In the genomic region with DNA sequence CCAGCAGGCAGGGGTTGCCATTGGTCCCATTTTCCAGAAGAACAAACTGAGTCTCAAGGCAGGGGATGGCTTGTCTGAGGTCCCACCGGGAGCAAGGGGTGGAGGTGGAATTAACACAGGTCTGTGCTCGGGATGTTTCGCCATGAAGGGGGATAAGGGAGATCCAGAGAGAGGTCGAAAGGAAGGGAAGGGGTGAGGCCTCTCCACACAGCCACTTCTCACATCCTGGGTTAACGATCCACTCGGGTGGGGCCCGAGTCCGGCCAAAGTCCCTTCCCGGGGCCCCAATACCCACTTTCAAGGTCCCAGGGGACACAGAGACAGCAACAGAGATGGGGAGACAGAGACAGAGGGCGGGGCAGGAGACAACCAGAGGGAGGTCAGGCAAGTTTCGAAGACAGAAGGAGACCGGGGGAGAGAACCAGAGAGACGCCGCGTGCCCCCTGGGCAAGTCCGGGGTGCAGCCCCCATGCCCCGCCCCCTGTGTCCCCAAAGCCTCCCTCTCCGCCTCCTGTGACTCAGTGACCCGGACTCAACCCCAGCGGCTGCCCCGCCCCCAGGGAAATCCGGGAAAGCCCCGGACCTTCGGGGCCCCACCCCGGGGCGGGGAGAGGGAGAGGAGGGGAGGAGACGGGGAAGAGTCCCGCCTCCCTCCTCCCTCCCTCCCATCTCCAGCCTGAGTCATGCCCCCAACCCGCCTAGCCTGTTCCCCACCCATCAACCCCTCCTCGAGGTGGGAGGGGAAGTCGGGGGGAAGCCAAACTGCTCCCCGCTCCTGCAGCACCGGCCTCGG, we compare ENCODE assay signal across 8 cellular contexts. TPM values are rescaled to one million over a fixed set of nuclear protein-coding genes. Genes with fewer than 3 reads are reported as not detected.
DNase-seq lines count a peak whose midpoint lies in the region; ATAC-seq lines count a peak whose summit lies in the region.

No MANE protein-coding gene starts in this region.

- peaks cover 5% of the 10 kb centered on the region for H3K27me3 Mint-ChIP-seq in activated CD8-positive, alpha-beta T cell treated with anti-CD3 and anti-CD28 coated beads, Interleukin-2, amount 10 ng/mL, durations not matched to agents 7 days and 5 days (ENCODE audit: low read depth)

- DNase-seq in EH (ENCODE audit: low read depth) = peak; percentile 96
- peak; percentile 81 to 89 for DNase-seq in HAP-1 (ENCODE audit: low spot score in 2 of 2)
- DNase-seq in NCI-H446 treated with DMSO at 0.1 percent for 48 hours (lab: John Stamatoyannopoulos, UW) = peak; percentile 30
- peak; percentile 87 for DNase-seq in activated CD8-positive, alpha-beta T cell treated with anti-CD3 and anti-CD28 coated beads, Interleukin-2, amount 10 ng/mL, durations not matched to agents 7 days and 5 days
- peak; percentile 80 to 94 for DNase-seq in lung microvascular endothelial cell (ENCODE audit: low read depth in 2 of 2)
- DNase-seq in stimulated activated CD4-positive, alpha-beta T cell treated with anti-CD3 and anti-CD28 coated beads, TNF-alpha, amount 100 ng/mL, for 48 hours (ENCODE audit: low read depth in 3 of 3) = peak; percentile 85 to 94 (median 86)
- DNase-seq in NCI-H1092 treated with DMSO at 0.1 percent for 48 hours (lab: John Stamatoyannopoulos, UW) = no peak

- WGBS in ectodermal cell, 2 experiments = 9 to 10% methylated on average over 25 to 31 of the region's 34 CpGs

- H3K9me3 ChIP-seq in HAP-1 (no peaks in the 10 kb centered on the region), ectodermal cell (ENCODE audit: control insufficient read depth, low read length) (no peaks in the 10 kb centered on the region)

- in situ Hi-C loops in HAP-1 (cut with MboI; ENCODE audit: low sequenced_read_pairs) = no loop called here

- H3K27me3 ChIP-seq in HAP-1 (ENCODE audit: low read depth) (no peaks in the 10 kb centered on the region), ectodermal cell (ENCODE audit: control insufficient read depth, insufficient read depth, low read length, poor library complexity, severe bottlenecking) (peaks cover 68% of the 10 kb centered on the region)

- H3K36me3 ChIP-seq in HAP-1 (replicated peaks) (peaks cover 6% of the 10 kb centered on the region), ectodermal cell (ENCODE audit: control insufficient read depth, insufficient read depth, low read length) (no peaks in the 10 kb centered on the region)

- POLR2A ChIA-PET in activated CD8-positive, alpha-beta T cell treated with anti-CD3 and anti-CD28 coated beads, Interleukin-2, amount 10 ng/mL, durations not matched to agents 7 days and 5 days (lab: Charles Lee) = interaction anchor here (0.6 kb wide), 1 partner anchor 23 kb away, joined by 3 read pairs; no protein-coding TSS in a partner anchor

- H3K4me1 ChIP-seq in HAP-1 (peaks cover 14% of the 10 kb centered on the region), ectodermal cell (ENCODE audit: control insufficient read depth, insufficient read depth, low read length) (peaks cover 10% of the 10 kb centered on the region)

- H3K36me3 Mint-ChIP-seq in activated CD8-positive, alpha-beta T cell treated with anti-CD3 and anti-CD28 coated beads, Interleukin-2, amount 10 ng/mL, durations not matched to agents 7 days and 5 days (ENCODE audit: low read depth) = peaks cover 25% of the 10 kb centered on the region

- peak; percentile 66 for ATAC-seq in activated CD8-positive, alpha-beta T cell treated with anti-CD3 and anti-CD28 coated beads, Interleukin-2, amount 10 ng/mL, durations not matched to agents 7 days and 5 days

- no peaks in the 10 kb centered on the region for H3K9me3 Mint-ChIP-seq in activated CD8-positive, alpha-beta T cell treated with anti-CD3 and anti-CD28 coated beads, Interleukin-2, amount 10 ng/mL, durations not matched to agents 7 days and 5 days (ENCODE audit: insufficient read depth)

- peak overlapping the region; percentile 84 for H3K4me3 Mint-ChIP-seq in activated CD8-positive, alpha-beta T cell treated with anti-CD3 and anti-CD28 coated beads, Interleukin-2, amount 10 ng/mL, durations not matched to agents 7 days and 5 days

- H3K4me3 ChIP-seq in HAP-1 (peak overlapping the region; percentile 34), ectodermal cell (ENCODE audit: insufficient read depth, low read depth, low read length) (peak overlapping the region; percentile 11)

- H3K27ac Mint-ChIP-seq in activated CD8-positive, alpha-beta T cell treated with anti-CD3 and anti-CD28 coated beads, Interleukin-2, amount 10 ng/mL, durations not matched to agents 7 days and 5 days = peak overlapping the region; percentile 91

- CTCF ChIA-PET in activated CD8-positive, alpha-beta T cell treated with anti-CD3 and anti-CD28 coated beads, Interleukin-2, amount 10 ng/mL, durations not matched to agents 7 days and 5 days (lab: Charles Lee) = no interaction called here

- peaks cover 59% of the 10 kb centered on the region for H3K4me1 Mint-ChIP-seq in activated CD8-positive, alpha-beta T cell treated with anti-CD3 and anti-CD28 coated beads, Interleukin-2, amount 10 ng/mL, durations not matched to agents 7 days and 5 days (ENCODE audit: low read depth)

- no peak overlapping the region for H3K27ac ChIP-seq in ectodermal cell (ENCODE audit: insufficient read depth, low read depth, low read length, poor library complexity, severe bottlenecking)

RNA-seq across cellular contexts. Expression of a gene that starts 1.4 kb away (rescaled TPM):
- total RNA-seq in activated CD8-positive, alpha-beta T cell treated with anti-CD3 and anti-CD28 coated beads, Interleukin-2, amount 10 ng/mL, durations not matched to agents 7 days and 5 days = 10 to 100 TPM; 22.4 to 25.1 TPM
- polyA plus RNA-seq in ectodermal cell (2013, experiment 1 of 4) = 0.54 TPM
- polyA plus RNA-seq in ectodermal cell (2013, experiment 2 of 4) = 0.20 TPM
- polyA plus RNA-seq in ectodermal cell (2013, experiment 3 of 4) = 0.69 TPM
- 0.73 TPM for polyA plus RNA-seq in ectodermal cell (2013, experiment 4 of 4)
- 0.99 and 2.0 TPM in 2 replicates for total RNA-seq in lung microvascular endothelial cell

RNA-seq across cellular contexts. Expression of a gene that starts 30.5 kb away (rescaled TPM):
- not detected for total RNA-seq in activated CD8-positive, alpha-beta T cell treated with anti-CD3 and anti-CD28 coated beads, Interleukin-2, amount 10 ng/mL, durations not matched to agents 7 days and 5 days
- 0.26 TPM for polyA plus RNA-seq in ectodermal cell (2013, experiment 1 of 4)
- polyA plus RNA-seq in ectodermal cell (2013, experiment 2 of 4) = 0.66 TPM
- polyA plus RNA-seq in ectodermal cell (2013, experiment 3 of 4) = 0.75 TPM
- polyA plus RNA-seq in ectodermal cell (2013, experiment 4 of 4) = 0.81 TPM
- total RNA-seq in lung microvascular endothelial cell = not detected in 2 replicates

RNA-seq across cellular contexts. Expression of a gene that starts 48.2 kb away (rescaled TPM):
- total RNA-seq in activated CD8-positive, alpha-beta T cell treated with anti-CD3 and anti-CD28 coated beads, Interleukin-2, amount 10 ng/mL, durations not matched to agents 7 days and 5 days = not detected
- polyA plus RNA-seq in ectodermal cell (2013, experiment 1 of 4) = not detected
- polyA plus RNA-seq in ectodermal cell (2013, experiment 2 of 4) = not detected
- not detected for polyA plus RNA-seq in ectodermal cell (2013, experiment 3 of 4)
- polyA plus RNA-seq in ectodermal cell (2013, experiment 4 of 4) = not detected
- under 0.01 TPM in 1 of 2 replicates, not detected in the other for total RNA-seq in lung microvascular endothelial cell
